26 cellular contexts compared by ENCODE assay signal in genomic region chr3:124839896-124840295, GRCh38. TPM values are rescaled to one million over a fixed set of nuclear protein-coding genes. Genes with fewer than 3 reads are reported as not detected.
A peak's percentile ranks its signal among the peaks of the same experiment; 100 is the strongest.
DNase-seq lines count a peak whose midpoint lies in the region; ATAC-seq and TF ChIP-seq lines count a peak whose summit lies in the region.
"Had no signal": no experiment of that assay in that cellular context is flagged by ENCODE, and none has a peak within 500 bp of the region (broad histone marks: within the 10 kb centered on the region; RNA-seq: fewer than 3 reads in every experiment).

No MANE protein-coding gene starts in this region.

- peaks cover 68% of the 10 kb centered on the region for H3K4me1 ChIP-seq in vagina

- no peak for TF ChIP-seq CTCF in vagina (IDR thresholded peaks at IDR 0.05)

- DNase-seq in NCI-H82 (lab: John Stamatoyannopoulos, UW) (peak; percentile 60), NCI-H82 treated with DMSO at 0.1 percent for 48 hours (lab: John Stamatoyannopoulos, UW; ENCODE audit: unreplicated experiment) (no peak), left lobe of liver (ENCODE audit: low spot score) (peak; percentile 32), vagina (ENCODE audit: extremely low spot score in 2 of 2) (no peak)
- no peak for DNase-seq in activated CD4-positive, alpha-beta T cell treated with anti-CD3 and anti-CD28 coated beads for 1 hour
- DNase-seq in stimulated activated naive CD4-positive, alpha-beta T cell (lab: John Stamatoyannopoulos, UW) = no peak
- DNase-seq: activated CD8-positive, alpha-beta T cell treated with anti-CD3 and anti-CD28 coated beads, Interleukin-2, amount 10 ng/mL, durations not matched to agents 7 days and 5 days; activated naive CD4-positive, alpha-beta T cell; activated T-cell treated with anti-CD3 and anti-CD28 coated beads, Interleukin-2, amount 50 U/mL, for 1 hour; anterior cingulate cortex; Calu3; EL; kidney glomerular epithelial cell; mesendoderm; MG63; naive B cell; NCI-H1694; NCI-H446; T-helper 9 cell; trophoblast cell had no signal

- peak overlapping the region; percentile 80 for H3K27ac ChIP-seq in vagina
- H3K27ac ChIP-seq: BLaER1 treated with 17β-estradiol and CSF1 and Interleukin-3, amounts not matched to agents 10 nM and 100 nM; parathyroid adenoma had no signal

- ATAC-seq in SK-N-SH treated with all-trans-retinoic acid at 6 μM for 48 hours (no peak), left lobe of liver (no peak), HG03280 (IDR thresholded peaks at IDR 0.05; ENCODE audit: unreplicated experiment) (no peak)
- ATAC-seq: activated CD8-positive, alpha-beta T cell treated with anti-CD3 and anti-CD28 coated beads, Interleukin-2, amount 10 ng/mL, durations not matched to agents 7 days and 5 days; esophagus mucosa; stimulated activated memory B cell treated with anti-CD40 and anti-IgM and Interleukin-4, amounts not matched to agents 10 μg/mL and 1 μg/mL and 100 μg/mL, for 72 hours had no signal

- no peaks in the 10 kb centered on the region for H3K27me3 ChIP-seq in vagina
- H3K27me3 ChIP-seq: MG63 had no signal

- TF ChIP-seq POLR2A in vagina (IDR thresholded peaks at IDR 0.05) = no peak

- intact Hi-C loops in vagina (cut with DNase I) = no loop called here

- no peak overlapping the region for H3K4me3 ChIP-seq in vagina
- H3K4me3 ChIP-seq: BLaER1 treated with 17β-estradiol and CSF1 and Interleukin-3, amounts not matched to agents 10 nM and 100 nM; MG63 had no signal

- no peaks in the 10 kb centered on the region for H3K9me3 ChIP-seq in vagina
- H3K9me3 ChIP-seq: BLaER1 treated with 17β-estradiol and CSF1 and Interleukin-3, amounts not matched to agents 10 nM and 100 nM; MG63 had no signal

- peaks cover 0 to 14% of the 10 kb centered on the region in 2 donors for H3K36me3 ChIP-seq in vagina

TF ChIP-seq in SK-N-SH treated with all-trans-retinoic acid at 6 μM for 48 hours, 23 proteins besides CTCF, POLR2A, EP300 and RAD21:
- no peak for TF ChIP-seq PATZ1 (CRISPR knock-in tag; IDR thresholded peaks at IDR 0.05; ENCODE audit: borderline replicate concordance)
- TF ChIP-seq TOX (CRISPR knock-in tag; IDR thresholded peaks at IDR 0.05; ENCODE audit: borderline replicate concordance) = no peak
- no peak for TF ChIP-seq TSHZ2 (CRISPR knock-in tag; IDR thresholded peaks at IDR 0.05)
- no peak for TF ChIP-seq PPARA (CRISPR knock-in tag; IDR thresholded peaks at IDR 0.05; ENCODE audit: borderline replicate concordance)
- no peak for TF ChIP-seq ZC3H10 (CRISPR knock-in tag; IDR thresholded peaks at IDR 0.05)
- TF ChIP-seq ZFP3 (CRISPR knock-in tag; IDR thresholded peaks at IDR 0.05) = 0 out of 2 replicates have a peak, but pooled peaks have one; percentile 53

RNA-seq across cellular contexts. Expression of gene ITGB5, which starts 47.3 kb away (rescaled TPM):
- total RNA-seq in left lobe of liver = 74.7 TPM
- 156 TPM for total RNA-seq in vagina
- total RNA-seq: activated CD8-positive, alpha-beta T cell treated with anti-CD3 and anti-CD28 coated beads, Interleukin-2, amount 10 ng/mL, durations not matched to agents 7 days and 5 days had no signal

Comparison
In these comparisons a context has a peak if more than half of its experiments do, and no peak if none do; other contexts are left out.
1. DNase-seq: peak in NCI-H82 (single experiment) and left lobe of liver (single experiment); none in NCI-H82 treated with DMSO at 0.1 percent for 48 hours (single experiment), vagina (0 of 2), activated CD4-positive, alpha-beta T cell treated with anti-CD3 and anti-CD28 coated beads for 1 hour (single experiment) and stimulated activated naive CD4-positive, alpha-beta T cell (0 of 6).